Comparison of ENCODE assay signal across 9 cellular contexts in genomic region chrX:141278306-141278705, GRCh38. TPM values are rescaled to one million over a fixed set of nuclear protein-coding genes. Genes with fewer than 3 reads are reported as not detected.
A peak's percentile ranks its signal among the peaks of the same experiment; 100 is the strongest.
DNase-seq lines count a peak whose midpoint lies in the region; ATAC-seq and TF ChIP-seq lines count a peak whose summit lies in the region.
"Had no signal": no experiment of that assay in that cellular context is flagged by ENCODE, and none has a peak within 500 bp of the region (broad histone marks: within the 10 kb centered on the region; RNA-seq: fewer than 3 reads in every experiment).

No MANE protein-coding gene starts in this region.

- no peak overlapping the region for H3K27ac ChIP-seq in ovary
- H3K27ac ChIP-seq: epithelial cell of prostate had no signal

- no peaks in the 10 kb centered on the region for H3K27me3 ChIP-seq in ovary

- TF ChIP-seq EP300 in ovary (IDR thresholded peaks at IDR 0.05): no peak

- H3K9me3 ChIP-seq in ovary: no peaks in the 10 kb centered on the region

- no peaks in the 10 kb centered on the region for H3K4me1 ChIP-seq in ovary (ENCODE audit: insufficient read depth)

- WGBS in ovary, 3 donors: 32 to 50% (median 35%) methylated on average over 3 of the region's 3 CpGs

- intact Hi-C loops in ovary (cut with DNase I): no loop called here

- H3K36me3 ChIP-seq in ovary: no peaks in the 10 kb centered on the region

- TF ChIP-seq POLR2A in ovary (IDR thresholded peaks at IDR 0.05): no peak

- peak; percentile 74 for ATAC-seq in HG02763 (IDR thresholded peaks at IDR 0.05; ENCODE audit: unreplicated experiment)

- H3K4me3 ChIP-seq in ovary: no peak overlapping the region

- DNase-seq in Caki2 (ENCODE audit: low read depth) (peak; percentile 6), RPMI7951 (ENCODE audit: low read depth) (peak; percentile 5), globus pallidus (ENCODE audit: low spot score) (peak; percentile 37), NCI-H2196 (lab: John Stamatoyannopoulos, UW; ENCODE audit: unreplicated experiment) (no peak), NCI-H2107 treated with DMSO at 0.1 percent for 48 hours (lab: John Stamatoyannopoulos, UW; ENCODE audit: unreplicated experiment) (no peak), ovary (no peak), NCI-H1930 (lab: John Stamatoyannopoulos, UW) (no peak)

- in situ Hi-C loops in Caki2 (cut with HindIII; ENCODE audit: low pct_unique_long_range_greater_than_20kb, low sequenced_read_pairs): no loop called here

- no peak for TF ChIP-seq CTCF in ovary (IDR thresholded peaks at IDR 0.05)

RNA-seq across cellular contexts. Expression of gene SPANXC, which starts 36.0 kb away (rescaled TPM):
- total RNA-seq in Caki2 (2014; rRNA removed; shearing (Covaris generic); ENCODE audit: low replicate concordance): not detected in 2 replicates
- 107 and 128 TPM in 2 replicates for total RNA-seq in RPMI7951 (2014; rRNA removed; shearing (Covaris generic))
- total RNA-seq in ovary: not detected
- polyA plus RNA-seq in ovary: not detected

Comparison
In these comparisons a context has a peak if more than half of its experiments do, and no peak if none do; other contexts are left out.
1. DNase-seq: peak in Caki2 (single experiment), RPMI7951 (single experiment) and globus pallidus (single experiment); none in NCI-H2196 (single experiment), NCI-H2107 treated with DMSO at 0.1 percent for 48 hours (single experiment), ovary (0 of 5) and NCI-H1930 (0 of 2).
2. RNA of gene SPANXC, which starts 36.0 kb away (total RNA-seq): 107 to 128 TPM in RPMI7951; not detected in Caki2 and not detected in ovary; every median in the first group is over 100 times any median in the second.